ENCODE assay signal across 1 cellular context in the genomic region with DNA sequence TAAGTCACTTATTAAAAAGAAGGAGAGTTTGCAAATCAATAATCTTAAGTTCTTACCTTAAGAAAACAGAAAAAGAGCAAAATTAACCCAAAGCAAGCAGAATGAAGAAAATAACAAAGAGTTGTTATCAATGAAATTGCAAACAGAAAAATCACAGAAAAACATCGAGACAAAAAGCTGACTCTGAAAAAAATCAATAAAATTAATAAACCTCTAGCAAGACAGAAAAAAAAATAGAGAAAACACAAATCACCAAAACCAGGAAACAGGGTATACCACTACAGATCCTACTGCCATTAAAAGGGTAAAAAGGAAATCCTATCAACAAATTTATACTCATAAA.
TF ChIP-seq lines count a peak whose summit lies in the region.

No MANE protein-coding gene starts in this region.

TF ChIP-seq in A549, 52 proteins besides CTCF, POLR2A, EP300 and RAD21:
- TF ChIP-seq FOXS1 (CRISPR knock-in tag; IDR thresholded peaks at IDR 0.05), result no peak
- peak; percentile 82 for TF ChIP-seq MAFK (IDR thresholded peaks at IDR 0.05; ENCODE audit: partially characterized antibody)
